Comparison of ENCODE assay signal across 24 cellular contexts in genomic region chr15:68542348-68542747, GRCh38. TPM values are rescaled to one million over a fixed set of nuclear protein-coding genes. Genes with fewer than 3 reads are reported as not detected.
"Had no signal": no experiment of that assay in that cellular context is flagged by ENCODE, and none has a peak within 500 bp of the region (broad histone marks: within the 10 kb centered on the region; RNA-seq: fewer than 3 reads in every experiment).

No MANE protein-coding gene starts in this region.

- H3K9me3 Mint-ChIP-seq: activated naive CD8-positive, alpha-beta T cell treated with anti-CD3 and anti-CD28 coated beads for 36 hours; mesothelial cell of epicardium; stimulated activated memory B cell treated with anti-CD40 and anti-IgM and Interleukin-4, amounts not matched to agents 10 μg/mL and 1 μg/mL and 100 μg/mL, for 72 hours had no signal

- H3K4me3 ChIP-seq: cardiac muscle cell, lung, ovary, psoas muscle had no signal

- H3K36me3 ChIP-seq: cardiac muscle cell, ovary had no signal

- H3K36me3 Mint-ChIP-seq: activated naive CD8-positive, alpha-beta T cell treated with anti-CD3 and anti-CD28 coated beads for 36 hours; mesothelial cell of epicardium; stimulated activated memory B cell treated with anti-CD40 and anti-IgM and Interleukin-4, amounts not matched to agents 10 μg/mL and 1 μg/mL and 100 μg/mL, for 72 hours; type B pancreatic cell had no signal

- H3K27ac Mint-ChIP-seq: activated naive CD8-positive, alpha-beta T cell treated with anti-CD3 and anti-CD28 coated beads for 36 hours; dendritic cell treated with granulocyte-macrophage colony-stimulating factor and Interleukin-4, amounts not matched to agents 40 ng/mL and 50 ng/mL, for 4 days; mesothelial cell of epicardium; naive thymus-derived CD8-positive, alpha-beta T cell; stimulated activated memory B cell treated with anti-CD40 and anti-IgM and Interleukin-4, amounts not matched to agents 10 μg/mL and 1 μg/mL and 100 μg/mL, for 72 hours; T-helper 1 cell treated with Interleukin-12 subunit alpha and Interleukin-12 subunit beta and Interleukin-4 antibody, amounts not matched to agents 30 μg/mL and 1 μg/mL, for 36 hours; type B pancreatic cell had no signal

- ATAC-seq: left colon; naive thymus-derived CD8-positive, alpha-beta T cell; stimulated activated memory B cell treated with anti-CD40 and anti-IgM and Interleukin-4, amounts not matched to agents 10 μg/mL and 1 μg/mL and 100 μg/mL, for 72 hours had no signal

- H3K9me3 ChIP-seq: ovary had no signal

- DNase-seq: activated CD4-positive, alpha-beta T cell treated with anti-CD3 and anti-CD28 coated beads for 4 hours; activated CD4-positive, alpha-beta T cell treated with anti-CD3 and anti-CD28 coated beads, Interleukin-2, amount 50 U/mL, for 48 hours; activated CD4-positive, CD25-positive, alpha-beta regulatory T cell; activated naive CD4-positive, alpha-beta T cell treated with Interleukin-2 at 50 U/mL for 16 hours; activated naive CD8-positive, alpha-beta T cell treated with anti-CD3 and anti-CD28 coated beads for 36 hours; activated T-cell treated with anti-CD3 and anti-CD28 coated beads, Interleukin-2, amount 50 U/mL, for 48 hours; effector CD4-positive, alpha-beta T cell; erythroblast; foreskin fibroblast; left colon; naive thymus-derived CD8-positive, alpha-beta T cell; psoas muscle; small intestine; stimulated activated CD4-positive, alpha-beta T cell treated with anti-CD3 and anti-CD28 coated beads, Interleukin-15, amount 100 ng/mL, for 24 hours had no signal

- H3K27me3 ChIP-seq: cardiac muscle cell, ovary had no signal

- H3K4me1 Mint-ChIP-seq: activated naive CD8-positive, alpha-beta T cell treated with anti-CD3 and anti-CD28 coated beads for 36 hours; naive thymus-derived CD8-positive, alpha-beta T cell; stimulated activated memory B cell treated with anti-CD40 and anti-IgM and Interleukin-4, amounts not matched to agents 10 μg/mL and 1 μg/mL and 100 μg/mL, for 72 hours had no signal

- H3K4me3 Mint-ChIP-seq: activated naive CD8-positive, alpha-beta T cell treated with anti-CD3 and anti-CD28 coated beads for 36 hours; dendritic cell treated with granulocyte-macrophage colony-stimulating factor and Interleukin-4, amounts not matched to agents 40 ng/mL and 50 ng/mL, for 4 days; mesothelial cell of epicardium; naive thymus-derived CD8-positive, alpha-beta T cell; stimulated activated memory B cell treated with anti-CD40 and anti-IgM and Interleukin-4, amounts not matched to agents 10 μg/mL and 1 μg/mL and 100 μg/mL, for 72 hours; T-helper 1 cell treated with Interleukin-12 subunit alpha and Interleukin-12 subunit beta and Interleukin-4 antibody, amounts not matched to agents 30 μg/mL and 1 μg/mL, for 36 hours; type B pancreatic cell had no signal

- H3K27ac ChIP-seq: cardiac muscle cell, ovary, psoas muscle had no signal

- H3K4me1 ChIP-seq: psoas muscle had no signal

- FAIRE-seq: endometrium, keratinocyte, small intestine had no signal

RNA-seq across cellular contexts. Expression of gene CORO2B, which starts 36.4 kb away (rescaled TPM):
- total RNA-seq: activated naive CD8-positive, alpha-beta T cell treated with anti-CD3 and anti-CD28 coated beads for 36 hours had no signal
- polyA plus RNA-seq: naive thymus-derived CD8-positive, alpha-beta T cell had no signal
